Comparison of ENCODE assay signal across 8 cellular contexts in genomic region chr9:33676746-33677505, GRCh38.
DNase-seq lines count a peak whose midpoint lies in the region; ATAC-seq lines count a peak whose summit lies in the region.

No MANE protein-coding gene starts in this region.

- no peaks in the 10 kb centered on the region for H3K36me3 ChIP-seq in effector memory CD4-positive, alpha-beta T cell (ENCODE audit: control insufficient read depth, insufficient read depth, low read length)

- peak overlapping the region; percentile 56 for H3K4me3 ChIP-seq in effector memory CD4-positive, alpha-beta T cell (ENCODE audit: insufficient read depth, low read depth, low read length, poor library complexity, severe bottlenecking)

- H3K27me3 ChIP-seq in effector memory CD4-positive, alpha-beta T cell (replicated peaks; ENCODE audit: control insufficient read depth, insufficient read depth, low read length, poor library complexity, severe bottlenecking), result peaks cover 8% of the 10 kb centered on the region

- H3K27ac ChIP-seq in effector memory CD4-positive, alpha-beta T cell (ENCODE audit: insufficient read depth, low read length, poor library complexity, severe bottlenecking), result no peak overlapping the region

- no peaks in the 10 kb centered on the region for H3K9me3 Mint-ChIP-seq in memory B cell
- no peaks in the 10 kb centered on the region for H3K9me3 Mint-ChIP-seq in stimulated activated effector memory CD8-positive, alpha-beta T cell treated with anti-CD3 and anti-CD28 coated beads, Interleukin-12 subunit alpha, Interleukin-12 subunit beta, amount 100 ng/mL, for 72 hours

- no peaks in the 10 kb centered on the region for H3K9me3 ChIP-seq in effector memory CD4-positive, alpha-beta T cell (ENCODE audit: control insufficient read depth, low read length)

- peak overlapping the region; percentile 16 for H3K27ac Mint-ChIP-seq in memory B cell
- no peak overlapping the region for H3K27ac Mint-ChIP-seq in stimulated activated effector memory CD8-positive, alpha-beta T cell treated with anti-CD3 and anti-CD28 coated beads, Interleukin-12 subunit alpha, Interleukin-12 subunit beta, amount 100 ng/mL, for 72 hours

- H3K4me3 Mint-ChIP-seq in memory B cell, result peak overlapping the region; percentile 92
- H3K4me3 Mint-ChIP-seq in stimulated activated effector memory CD8-positive, alpha-beta T cell treated with anti-CD3 and anti-CD28 coated beads, Interleukin-12 subunit alpha, Interleukin-12 subunit beta, amount 100 ng/mL, for 72 hours, result peak overlapping the region; percentile 87

- peaks cover 22% of the 10 kb centered on the region for H3K27me3 Mint-ChIP-seq in memory B cell

- peaks cover 3% of the 10 kb centered on the region for H3K4me1 Mint-ChIP-seq in memory B cell
- H3K4me1 Mint-ChIP-seq in stimulated activated effector memory CD8-positive, alpha-beta T cell treated with anti-CD3 and anti-CD28 coated beads, Interleukin-12 subunit alpha, Interleukin-12 subunit beta, amount 100 ng/mL, for 72 hours, result peaks cover 14% of the 10 kb centered on the region

- H3K36me3 Mint-ChIP-seq in memory B cell, result peaks cover 2% of the 10 kb centered on the region
- H3K36me3 Mint-ChIP-seq in stimulated activated effector memory CD8-positive, alpha-beta T cell treated with anti-CD3 and anti-CD28 coated beads, Interleukin-12 subunit alpha, Interleukin-12 subunit beta, amount 100 ng/mL, for 72 hours, result no peaks in the 10 kb centered on the region

- no peaks in the 10 kb centered on the region for H3K4me1 ChIP-seq in effector memory CD4-positive, alpha-beta T cell (ENCODE audit: control insufficient read depth, insufficient read depth, low read length, poor library complexity, severe bottlenecking)

- peak; percentile 23 for DNase-seq in EL
- DNase-seq in NAMALWA (ENCODE audit: low spot score), result peak; percentile 12
- DNase-seq in activated CD4-positive, alpha-beta T cell treated with anti-CD3 and anti-CD28 coated beads, Interleukin-2, amount 50 U/mL, for 1 hour, result peak; percentile 7
- DNase-seq in effector memory CD4-positive, alpha-beta T cell, result peak in 1 of 3 donors; percentile 0
- peak in 1 of 2 donors; percentile 29 for DNase-seq in memory B cell (ENCODE audit: low spot score in 2 of 2)
- peak; percentile 10 to 57 for DNase-seq in stimulated activated effector memory CD8-positive, alpha-beta T cell treated with anti-CD3 and anti-CD28 coated beads, Interleukin-12 subunit alpha, Interleukin-12 subunit beta, amount 100 ng/mL, for 72 hours (ENCODE audit: low spot score in 2 of 2)
- no peak for DNase-seq in GOT3 (lab: John Stamatoyannopoulos, UW)

- ATAC-seq in memory B cell (ENCODE audit: low read depth) (peak; percentile 67), GM21381 (IDR thresholded peaks at IDR 0.05; ENCODE audit: unreplicated experiment) (no peak)
- ATAC-seq in stimulated activated effector memory CD8-positive, alpha-beta T cell treated with anti-CD3 and anti-CD28 coated beads, Interleukin-12 subunit alpha, Interleukin-12 subunit beta, amount 100 ng/mL, for 72 hours, result peak; percentile 85
